Comparison of ENCODE assay signal across 20 cellular contexts in the genomic region with DNA sequence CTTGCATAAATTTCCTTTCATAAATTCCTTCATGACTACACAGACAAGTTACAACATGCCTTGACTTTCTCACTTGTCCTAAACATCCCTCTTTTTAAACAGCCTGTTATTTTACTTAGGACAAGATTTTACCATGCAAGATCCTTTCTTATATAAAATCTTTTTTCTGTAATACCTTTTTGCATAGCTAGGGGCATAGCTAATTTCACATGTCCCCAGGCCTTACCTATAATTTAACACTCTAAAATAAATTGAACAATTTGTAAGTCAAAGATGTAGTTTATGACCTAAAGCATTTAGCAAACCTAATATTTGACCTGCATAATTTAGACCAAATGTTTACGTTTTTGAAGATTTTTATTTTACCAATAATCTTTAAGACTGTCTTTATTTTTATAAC.
DNase-seq lines count a peak whose midpoint lies in the region; ATAC-seq, FAIRE-seq and TF ChIP-seq lines count a peak whose summit lies in the region.
"Had no signal": no experiment of that assay in that cellular context is flagged by ENCODE, and none has a peak within 500 bp of the region (broad histone marks: within the 10 kb centered on the region; RNA-seq: fewer than 3 reads in every experiment).

No MANE protein-coding gene starts in this region.

- H3K9me3 Mint-ChIP-seq in endodermal cell (peaks cover 2% of the 10 kb centered on the region), mesothelial cell of epicardium (peaks cover 12% of the 10 kb centered on the region)
- no peaks in the 10 kb centered on the region for H3K9me3 Mint-ChIP-seq in CD4-positive, alpha-beta T cell

- DNase-seq in RKO (ENCODE audit: low spot score) (peak; percentile 7), endodermal cell (no peak), mesothelial cell of epicardium (ENCODE audit: low spot score in 2 of 2, unreplicated experiment in 2 of 2) (no peak), sigmoid colon (no peak), kidney (no peak)
- no peak for DNase-seq in CD4-positive, alpha-beta T cell
- DNase-seq: ACHN; C1 segment of cervical spinal cord; CD8-positive, alpha-beta T cell; COR-L47; DMS153; DMS79 treated with DMSO at 0.1 percent for 48 hours; EL; H7 had no signal

- no peaks in the 10 kb centered on the region for H3K36me3 ChIP-seq in endodermal cell (ENCODE audit: control insufficient read depth, insufficient read depth, low read length)
- no peaks in the 10 kb centered on the region for H3K36me3 ChIP-seq in sigmoid colon
- no peaks in the 10 kb centered on the region for H3K36me3 ChIP-seq in kidney (ENCODE audit: control insufficient read depth in 1 of 2, insufficient read depth in 2 of 2, low read length in 2 of 2)

- H3K4me3 Mint-ChIP-seq in endodermal cell, result no peak overlapping the region
- no peak overlapping the region for H3K4me3 Mint-ChIP-seq in mesothelial cell of epicardium
- H3K4me3 Mint-ChIP-seq in CD4-positive, alpha-beta T cell, result no peak overlapping the region
- H3K4me3 Mint-ChIP-seq: B cell; CD8-positive, alpha-beta T cell; GM23338 had no signal

- no peak overlapping the region for H3K27ac Mint-ChIP-seq in endodermal cell
- H3K27ac Mint-ChIP-seq in mesothelial cell of epicardium, result no peak overlapping the region
- no peak overlapping the region for H3K27ac Mint-ChIP-seq in CD4-positive, alpha-beta T cell
- H3K27ac Mint-ChIP-seq: B cell; CD8-positive, alpha-beta T cell; GM23338 had no signal

- intact Hi-C loops in CD4-positive, alpha-beta T cell (cut with DNase I, micrococcal nuclease), result no loop called here
- intact Hi-C loops in sigmoid colon (cut with DNase I), result no loop called here
- intact Hi-C loops in kidney (cut with DNase I), result no loop called here

- H3K27me3 ChIP-seq in endodermal cell (ENCODE audit: control insufficient read depth, insufficient read depth, low read length, poor library complexity, severe bottlenecking) (no peaks in the 10 kb centered on the region), sigmoid colon (no peaks in the 10 kb centered on the region)
- H3K27me3 ChIP-seq in CD4-positive, alpha-beta T cell (ENCODE audit: control insufficient read depth, insufficient read depth, low read length), result no peaks in the 10 kb centered on the region

- H3K4me3 ChIP-seq in endodermal cell (ENCODE audit: low read length) (no peak overlapping the region), sigmoid colon (no peak overlapping the region), kidney (ENCODE audit: low read length in 2 of 2) (no peak overlapping the region)
- H3K4me3 ChIP-seq: GM23338 had no signal

- H3K27me3 Mint-ChIP-seq in endodermal cell (ENCODE audit: insufficient read depth), result no peaks in the 10 kb centered on the region
- no peaks in the 10 kb centered on the region for H3K27me3 Mint-ChIP-seq in mesothelial cell of epicardium (ENCODE audit: low read depth)
- H3K27me3 Mint-ChIP-seq in CD4-positive, alpha-beta T cell, result no peaks in the 10 kb centered on the region
- H3K27me3 Mint-ChIP-seq: B cell had no signal

- TF ChIP-seq CTCF in C4-2B (conservative IDR thresholded peaks at IDR 0.05), result peak; percentile 17; the same call in 1 of the 2 replicates
- TF ChIP-seq CTCF in endodermal cell (conservative IDR thresholded peaks at IDR 0.05), result peak; percentile 57
- TF ChIP-seq CTCF in mesothelial cell of epicardium (IDR thresholded peaks at IDR 0.05; ENCODE audit: unreplicated experiment), result peak; percentile 29
- no peak for TF ChIP-seq CTCF in CD4-positive, alpha-beta T cell (IDR thresholded peaks at IDR 0.05)
- no peak for TF ChIP-seq CTCF in sigmoid colon (IDR thresholded peaks at IDR 0.05)
- no peak for TF ChIP-seq CTCF in kidney (IDR thresholded peaks at IDR 0.05; ENCODE audit: borderline replicate concordance, extremely low read depth, insufficient read depth)

- no peak overlapping the region for H3K9ac ChIP-seq in endodermal cell (ENCODE audit: extremely low read depth, low read length, poor library complexity, severe bottlenecking)
- no peak overlapping the region for H3K9ac ChIP-seq in kidney (ENCODE audit: low read length in 2 of 2)

- CTCF ChIA-PET in CD4-positive, alpha-beta T cell (lab: Charles Lee), result no interaction called here

- H3K4me1 ChIP-seq in endodermal cell (ENCODE audit: control insufficient read depth, insufficient read depth, low read length) (no peaks in the 10 kb centered on the region), sigmoid colon (no peaks in the 10 kb centered on the region), kidney (ENCODE audit: control insufficient read depth in 1 of 2, insufficient read depth in 1 of 2, low read depth in 1 of 2, low read length in 2 of 2) (no peaks in the 10 kb centered on the region)

- TF ChIP-seq POLR2A in sigmoid colon (IDR thresholded peaks at IDR 0.05), result no peak

- no peak overlapping the region for H3K27ac ChIP-seq in C4-2B
- no peak overlapping the region for H3K27ac ChIP-seq in endodermal cell (ENCODE audit: low read depth, low read length)
- H3K27ac ChIP-seq in CD4-positive, alpha-beta T cell (ENCODE audit: low read depth, low read length), result no peak overlapping the region
- no peak overlapping the region for H3K27ac ChIP-seq in sigmoid colon
- no peak overlapping the region for H3K27ac ChIP-seq in kidney (ENCODE audit: low read depth in 2 of 2, low read length in 2 of 2)

- POLR2A ChIA-PET in CD4-positive, alpha-beta T cell (lab: Charles Lee), result no interaction called here

- H3K36me3 Mint-ChIP-seq in endodermal cell (ENCODE audit: low read depth), result no peaks in the 10 kb centered on the region
- no peaks in the 10 kb centered on the region for H3K36me3 Mint-ChIP-seq in mesothelial cell of epicardium
- no peaks in the 10 kb centered on the region for H3K36me3 Mint-ChIP-seq in CD4-positive, alpha-beta T cell (ENCODE audit: low read depth)
- H3K36me3 Mint-ChIP-seq: CD8-positive, alpha-beta T cell had no signal

- no peak for ATAC-seq in CD4-positive, alpha-beta T cell (ENCODE audit: poor library complexity)
- no peak for ATAC-seq in GM19324 (IDR thresholded peaks at IDR 0.05; ENCODE audit: low FRiP score, unreplicated experiment)
- ATAC-seq: CD8-positive, alpha-beta T cell; GM23338 had no signal

- FAIRE-seq in kidney (lab: Jason Lieb, UNC), result no peak
- FAIRE-seq: D721Med, GM12891 had no signal

- H3K9me3 ChIP-seq in endodermal cell (ENCODE audit: control insufficient read depth, low read length) (peaks cover 6% of the 10 kb centered on the region), sigmoid colon (no peaks in the 10 kb centered on the region), kidney (ENCODE audit: control insufficient read depth in 1 of 2, low read length in 2 of 2) (no peaks in the 10 kb centered on the region)
- H3K9me3 ChIP-seq in CD4-positive, alpha-beta T cell (ENCODE audit: control insufficient read depth, low read length), result no peaks in the 10 kb centered on the region

- no peak for TF ChIP-seq EP300 in sigmoid colon (IDR thresholded peaks at IDR 0.05)

- 88% methylated on average over 1 of the region's 1 CpG; no CpG with 5 or more reads in 1 of the 2 experiments for WGBS in endodermal cell (ENCODE audit: insufficient coverage in 1 of 2, insufficient read length in 1 of 2), 2 experiments
- WGBS in sigmoid colon, 2 donors, result 62 to 70% methylated on average over 1 of the region's 1 CpG

- H3K4me1 Mint-ChIP-seq in endodermal cell (no peaks in the 10 kb centered on the region), mesothelial cell of epicardium (no peaks in the 10 kb centered on the region)
- no peaks in the 10 kb centered on the region for H3K4me1 Mint-ChIP-seq in CD4-positive, alpha-beta T cell (ENCODE audit: low read depth)
- H3K4me1 Mint-ChIP-seq: B cell had no signal

Comparison
In these comparisons a context has a peak if more than half of its experiments do, and no peak if none do; other contexts are left out.
1. CTCF ChIP-seq: peak in C4-2B (single experiment), endodermal cell (single experiment) and mesothelial cell of epicardium (single experiment); none in CD4-positive, alpha-beta T cell (single experiment), sigmoid colon (0 of 4) and kidney (single experiment).